1 cellular context compared by ENCODE assay signal in the genomic region with DNA sequence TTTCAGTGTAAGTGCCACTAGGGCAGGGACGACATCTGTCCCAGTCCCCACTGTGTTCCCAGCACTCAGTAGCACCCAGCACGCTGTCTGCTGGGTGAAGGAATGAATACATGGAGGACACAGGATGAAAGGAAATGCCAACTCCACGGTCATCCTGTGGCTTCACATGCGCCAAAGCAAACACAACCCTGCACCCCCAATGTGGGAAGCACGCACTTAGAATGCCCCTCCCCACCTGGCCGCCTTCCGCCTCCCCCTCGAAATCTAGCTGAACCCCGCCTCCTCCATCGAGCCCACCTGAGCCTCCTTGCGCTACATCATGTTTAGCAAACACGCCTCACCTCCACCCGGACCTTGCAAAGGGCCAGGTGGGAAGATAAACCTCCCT.
TF ChIP-seq lines count a peak whose summit lies in the region.

No MANE protein-coding gene starts in this region.

TF ChIP-seq in SK-N-SH, 30 proteins besides CTCF, POLR2A, EP300 and RAD21:
- TF ChIP-seq, protein P1, sequence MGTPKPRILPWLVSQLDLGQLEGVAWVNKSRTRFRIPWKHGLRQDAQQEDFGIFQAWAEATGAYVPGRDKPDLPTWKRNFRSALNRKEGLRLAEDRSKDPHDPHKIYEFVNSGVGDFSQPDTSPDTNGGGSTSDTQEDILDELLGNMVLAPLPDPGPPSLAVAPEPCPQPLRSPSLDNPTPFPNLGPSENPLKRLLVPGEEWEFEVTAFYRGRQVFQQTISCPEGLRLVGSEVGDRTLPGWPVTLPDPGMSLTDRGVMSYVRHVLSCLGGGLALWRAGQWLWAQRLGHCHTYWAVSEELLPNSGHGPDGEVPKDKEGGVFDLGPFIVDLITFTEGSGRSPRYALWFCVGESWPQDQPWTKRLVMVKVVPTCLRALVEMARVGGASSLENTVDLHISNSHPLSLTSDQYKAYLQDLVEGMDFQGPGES (IDR thresholded peaks at IDR 0.05; ENCODE audit: low read depth, low read length): no peak
- no peak for TF ChIP-seq FOXJ3 (CRISPR knock-in tag; IDR thresholded peaks at IDR 0.05)
- TF ChIP-seq NFIC (IDR thresholded peaks at IDR 0.05; ENCODE audit: borderline replicate concordance): no peak
- no peak for TF ChIP-seq RCOR1 (IDR thresholded peaks at IDR 0.05; ENCODE audit: low read length)
- no peak for TF ChIP-seq SMC3 (IDR thresholded peaks at IDR 0.05; ENCODE audit: low read depth, low read length)
- no peak for TF ChIP-seq TCF12 (IDR thresholded peaks at IDR 0.05)
